12 cellular contexts compared by ENCODE assay signal in the genomic region with DNA sequence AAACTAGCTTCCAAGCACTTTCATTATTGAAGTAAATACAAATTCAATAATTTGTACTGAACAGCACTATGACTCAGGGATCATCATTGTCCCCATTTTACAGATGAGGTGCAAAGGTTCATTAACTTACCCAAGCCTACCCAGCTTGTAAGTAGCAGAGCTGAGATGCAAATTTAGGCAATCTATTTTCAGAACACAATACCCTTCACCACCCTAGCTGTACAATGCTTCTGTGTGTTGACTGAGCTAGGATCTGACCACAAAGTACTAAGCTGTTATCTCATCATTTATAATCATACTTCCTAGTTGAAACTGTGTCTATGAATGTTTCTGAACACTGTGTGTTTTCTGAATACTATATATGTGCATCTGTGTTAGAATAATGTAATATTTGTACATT. TPM values are rescaled to one million over a fixed set of nuclear protein-coding genes. Genes with fewer than 3 reads are reported as not detected.
A peak's percentile ranks its signal among the peaks of the same experiment; 100 is the strongest.
DNase-seq lines count a peak whose midpoint lies in the region; ATAC-seq and TF ChIP-seq lines count a peak whose summit lies in the region.
"Had no signal": no experiment of that assay in that cellular context is flagged by ENCODE, and none has a peak within 500 bp of the region (broad histone marks: within the 10 kb centered on the region; RNA-seq: fewer than 3 reads in every experiment).

No MANE protein-coding gene starts in this region.

- no peak overlapping the region for H3K27ac ChIP-seq in naive thymus-derived CD4-positive, alpha-beta T cell (ENCODE audit: low read depth, low read length)
- H3K27ac ChIP-seq: suprapubic skin had no signal

- no peaks in the 10 kb centered on the region for H3K36me3 ChIP-seq in naive thymus-derived CD4-positive, alpha-beta T cell (ENCODE audit: control insufficient read depth in 2 of 3, insufficient read depth in 3 of 3, low read length in 3 of 3)
- H3K36me3 ChIP-seq: suprapubic skin had no signal

- intact Hi-C loops in activated B cell treated with CpG ODN at 0.5 μM for 24 hours (cut with micrococcal nuclease) = no loop called here
- intact Hi-C loops in naive thymus-derived CD4-positive, alpha-beta T cell (cut with micrococcal nuclease) = no loop called here

- POLR2A ChIA-PET in activated B cell treated with CpG ODN at 0.5 μM for 24 hours (lab: Charles Lee) = interaction anchor here (0.6 to 1.6 kb wide), 5 partner anchors 17 to 52 kb away, joined by 3 to 8 read pairs (median 4); a partner anchor contains a TSS
- POLR2A ChIA-PET in activated CD8-positive, alpha-beta T cell treated with anti-CD3 and anti-CD28 coated beads, Interleukin-2, amount 10 ng/mL, durations not matched to agents 7 days and 5 days (lab: Charles Lee) = interaction anchor here (0.6 kb wide), 1 partner anchor 25 kb away, joined by 3 read pairs; no protein-coding TSS in a partner anchor
- POLR2A ChIA-PET in naive thymus-derived CD4-positive, alpha-beta T cell (lab: Charles Lee) = no interaction called here

- H3K27me3 ChIP-seq in naive thymus-derived CD4-positive, alpha-beta T cell (ENCODE audit: control insufficient read depth in 2 of 2, insufficient read depth in 2 of 2, low read length in 2 of 2) = no peaks in the 10 kb centered on the region

- peak; percentile 93 for ATAC-seq in GM18520 (IDR thresholded peaks at IDR 0.05; ENCODE audit: unreplicated experiment)
- ATAC-seq in GM21447 (IDR thresholded peaks at IDR 0.05; ENCODE audit: unreplicated experiment) = peak; percentile 89
- ATAC-seq in HG03103 (IDR thresholded peaks at IDR 0.05; ENCODE audit: low read depth, unreplicated experiment) = peak; percentile 79
- peak; percentile 68 for ATAC-seq in activated B cell treated with CpG ODN at 0.5 μM for 24 hours (ENCODE audit: low read depth)
- ATAC-seq in activated CD8-positive, alpha-beta T cell treated with anti-CD3 and anti-CD28 coated beads, Interleukin-2, amount 10 ng/mL, durations not matched to agents 7 days and 5 days = no peak
- ATAC-seq in naive thymus-derived CD4-positive, alpha-beta T cell = no peak
- ATAC-seq in HG03108 (IDR thresholded peaks at IDR 0.05; ENCODE audit: unreplicated experiment) = no peak

- peak overlapping the region; percentile 25 for H3K27ac Mint-ChIP-seq in activated B cell treated with CpG ODN at 0.5 μM for 24 hours
- no peak overlapping the region for H3K27ac Mint-ChIP-seq in activated CD8-positive, alpha-beta T cell treated with anti-CD3 and anti-CD28 coated beads, Interleukin-2, amount 10 ng/mL, durations not matched to agents 7 days and 5 days
- H3K27ac Mint-ChIP-seq in naive thymus-derived CD4-positive, alpha-beta T cell = no peak overlapping the region
- H3K27ac Mint-ChIP-seq: H9 had no signal

- no peaks in the 10 kb centered on the region for H3K4me1 ChIP-seq in naive thymus-derived CD4-positive, alpha-beta T cell (ENCODE audit: control insufficient read depth in 2 of 2, insufficient read depth in 2 of 2, low read length in 2 of 2)

- no peak overlapping the region for H3K4me3 ChIP-seq in naive thymus-derived CD4-positive, alpha-beta T cell (ENCODE audit: low read length)
- H3K4me3 ChIP-seq: suprapubic skin had no signal

- H3K36me3 Mint-ChIP-seq in activated B cell treated with CpG ODN at 0.5 μM for 24 hours (ENCODE audit: low read depth) = no peaks in the 10 kb centered on the region
- H3K36me3 Mint-ChIP-seq in activated CD8-positive, alpha-beta T cell treated with anti-CD3 and anti-CD28 coated beads, Interleukin-2, amount 10 ng/mL, durations not matched to agents 7 days and 5 days (ENCODE audit: low read depth) = no peaks in the 10 kb centered on the region
- peaks cover 0 to 2% (median 0%) of the 10 kb centered on the region in 5 donors for H3K36me3 Mint-ChIP-seq in naive thymus-derived CD4-positive, alpha-beta T cell

- no peak overlapping the region for H3K4me3 Mint-ChIP-seq in activated B cell treated with CpG ODN at 0.5 μM for 24 hours
- H3K4me3 Mint-ChIP-seq in activated CD8-positive, alpha-beta T cell treated with anti-CD3 and anti-CD28 coated beads, Interleukin-2, amount 10 ng/mL, durations not matched to agents 7 days and 5 days = no peak overlapping the region
- H3K4me3 Mint-ChIP-seq in naive thymus-derived CD4-positive, alpha-beta T cell = no peak overlapping the region
- H3K4me3 Mint-ChIP-seq: H9 had no signal

- H3K9me3 Mint-ChIP-seq in activated B cell treated with CpG ODN at 0.5 μM for 24 hours = no peaks in the 10 kb centered on the region
- no peaks in the 10 kb centered on the region for H3K9me3 Mint-ChIP-seq in activated CD8-positive, alpha-beta T cell treated with anti-CD3 and anti-CD28 coated beads, Interleukin-2, amount 10 ng/mL, durations not matched to agents 7 days and 5 days (ENCODE audit: insufficient read depth)
- peaks cover 0 to 2% (median 0%) of the 10 kb centered on the region in 11 donors for H3K9me3 Mint-ChIP-seq in naive thymus-derived CD4-positive, alpha-beta T cell
- H3K9me3 Mint-ChIP-seq: H9 had no signal

- no peak for TF ChIP-seq CTCF in activated B cell treated with CpG ODN at 0.5 μM for 24 hours (IDR thresholded peaks at IDR 0.05)

- H3K27me3 Mint-ChIP-seq in activated B cell treated with CpG ODN at 0.5 μM for 24 hours = no peaks in the 10 kb centered on the region
- H3K27me3 Mint-ChIP-seq in activated CD8-positive, alpha-beta T cell treated with anti-CD3 and anti-CD28 coated beads, Interleukin-2, amount 10 ng/mL, durations not matched to agents 7 days and 5 days (ENCODE audit: low read depth) = peaks cover 21% of the 10 kb centered on the region
- H3K27me3 Mint-ChIP-seq in naive thymus-derived CD4-positive, alpha-beta T cell = peaks cover 23 to 28% (median 27%) of the 10 kb centered on the region in 5 donors

- CTCF ChIA-PET in activated B cell treated with CpG ODN at 0.5 μM for 24 hours (lab: Charles Lee) = interaction anchor here (1.2 kb wide), 2 partner anchors 30 to 68 kb away, joined by 3 to 5 read pairs; no protein-coding TSS in a partner anchor
- CTCF ChIA-PET in activated CD8-positive, alpha-beta T cell treated with anti-CD3 and anti-CD28 coated beads, Interleukin-2, amount 10 ng/mL, durations not matched to agents 7 days and 5 days (lab: Charles Lee) = interaction anchor here (0.5 to 1.6 kb wide), 2 partner anchors 50 to 317 kb away, joined by 3 to 4 read pairs; no protein-coding TSS in a partner anchor
- CTCF ChIA-PET in naive thymus-derived CD4-positive, alpha-beta T cell (lab: Charles Lee) = no interaction called here

- H3K9me3 ChIP-seq in naive thymus-derived CD4-positive, alpha-beta T cell (ENCODE audit: control insufficient read depth in 2 of 3, low read length in 3 of 3) = no peaks in the 10 kb centered on the region
- H3K9me3 ChIP-seq: suprapubic skin had no signal

- H3K4me1 Mint-ChIP-seq in activated B cell treated with CpG ODN at 0.5 μM for 24 hours = peaks cover 55% of the 10 kb centered on the region
- H3K4me1 Mint-ChIP-seq in activated CD8-positive, alpha-beta T cell treated with anti-CD3 and anti-CD28 coated beads, Interleukin-2, amount 10 ng/mL, durations not matched to agents 7 days and 5 days (ENCODE audit: low read depth) = peaks cover 9% of the 10 kb centered on the region
- H3K4me1 Mint-ChIP-seq in naive thymus-derived CD4-positive, alpha-beta T cell = peaks cover 0 to 10% (median 4%) of the 10 kb centered on the region in 7 donors

- no peak for DNase-seq in activated B cell treated with CpG ODN at 0.5 μM for 24 hours
- DNase-seq in activated CD8-positive, alpha-beta T cell treated with anti-CD3 and anti-CD28 coated beads, Interleukin-2, amount 10 ng/mL, durations not matched to agents 7 days and 5 days = no peak
- DNase-seq in stimulated activated CD4-positive, alpha-beta T cell treated with anti-CD3 and anti-CD28 coated beads, Interleukin-2, amount 100 ng/mL, for 24 hours = no peak
- no peak for DNase-seq in naive thymus-derived CD4-positive, alpha-beta T cell
- DNase-seq: H9, NCI-H1092 had no signal

RNA-seq across cellular contexts. Expression of a gene that starts 3.2 kb away (rescaled TPM):
- total RNA-seq in activated B cell treated with CpG ODN at 0.5 μM for 24 hours = 1.3 and 1.4 TPM in 2 replicates
- total RNA-seq in activated CD8-positive, alpha-beta T cell treated with anti-CD3 and anti-CD28 coated beads, Interleukin-2, amount 10 ng/mL, durations not matched to agents 7 days and 5 days = under 1 TPM in 1 of 2 experiments, not detected in 1; 0.16 TPM
- total RNA-seq in naive thymus-derived CD4-positive, alpha-beta T cell = under 1 TPM in 2 of 5 experiments, not detected in 3; 0.19 to 0.31 TPM
- not detected for polyA plus RNA-seq in naive thymus-derived CD4-positive, alpha-beta T cell
- polyA plus RNA-seq: neural cell had no signal

RNA-seq across cellular contexts. Expression of a gene that starts 29.9 kb away (rescaled TPM):
- 31.2 and 31.7 TPM in 2 replicates for total RNA-seq in activated B cell treated with CpG ODN at 0.5 μM for 24 hours
- 1 to 10 TPM in 1 of 2 experiments, under 1 TPM in 1; 0.95 to 1.5 TPM for total RNA-seq in activated CD8-positive, alpha-beta T cell treated with anti-CD3 and anti-CD28 coated beads, Interleukin-2, amount 10 ng/mL, durations not matched to agents 7 days and 5 days
- total RNA-seq in naive thymus-derived CD4-positive, alpha-beta T cell = 10 to 100 TPM in 1 of 5 experiments, 1 to 10 TPM in 4; 1.0 to 24.0 (median 2.4) TPM
- under 1 TPM; 0.07 to 0.24 TPM for polyA plus RNA-seq in naive thymus-derived CD4-positive, alpha-beta T cell
- total RNA-seq: H9 had no signal
- polyA plus RNA-seq: neural cell had no signal

Comparison
In these comparisons a context has a peak if more than half of its experiments do, and no peak if none do; other contexts are left out.
1. ATAC-seq: peak in GM18520 (single experiment), GM21447 (single experiment), HG03103 (single experiment) and activated B cell treated with CpG ODN at 0.5 μM for 24 hours (single experiment); none in activated CD8-positive, alpha-beta T cell treated with anti-CD3 and anti-CD28 coated beads, Interleukin-2, amount 10 ng/mL, durations not matched to agents 7 days and 5 days (single experiment), naive thymus-derived CD4-positive, alpha-beta T cell (single experiment) and HG03108 (single experiment).